16 cellular contexts compared by ENCODE assay signal in the genomic region with DNA sequence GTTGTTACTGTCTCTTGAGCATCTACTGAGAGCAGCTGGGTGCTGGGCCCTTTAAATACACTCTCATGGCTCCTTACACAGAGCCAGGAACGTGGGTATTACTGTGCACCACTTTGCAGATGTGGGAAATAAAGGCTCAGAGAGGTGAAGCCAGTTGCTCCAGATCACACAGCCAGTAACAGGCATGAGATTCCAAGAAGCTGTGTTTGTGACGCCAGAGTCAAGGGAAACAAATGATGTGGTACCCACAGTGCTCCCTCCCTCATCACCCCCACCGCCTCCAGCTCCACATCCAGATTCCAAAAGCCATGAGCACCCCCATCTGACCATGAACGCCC. TPM values are rescaled to one million over a fixed set of nuclear protein-coding genes. Genes with fewer than 3 reads are reported as not detected.
DNase-seq lines count a peak whose midpoint lies in the region; ATAC-seq, FAIRE-seq and TF ChIP-seq lines count a peak whose summit lies in the region.
"Had no signal": no experiment of that assay in that cellular context is flagged by ENCODE, and none has a peak within 500 bp of the region (broad histone marks: within the 10 kb centered on the region; RNA-seq: fewer than 3 reads in every experiment).

No MANE protein-coding gene starts in this region.

- TF ChIP-seq CTCF in MCF 10A (IDR thresholded peaks at IDR 0.05; ENCODE audit: unreplicated experiment) (no peak), mammary epithelial cell (conservative IDR thresholded peaks at IDR 0.05 in 1 of 2, IDR thresholded peaks at IDR 0.05 in 1 of 2; ENCODE audit: extremely low read depth in 1 of 2, insufficient read depth in 1 of 2, low read depth in 1 of 2, low read length in 2 of 2) (no peak), astrocyte (IDR thresholded peaks at IDR 0.05; ENCODE audit: insufficient read depth, low read depth, low read length) (no peak), upper lobe of right lung (IDR thresholded peaks at IDR 0.05) (no peak)

- H3K4me1 Mint-ChIP-seq in MCF 10A (ENCODE audit: insufficient read depth, unreplicated experiment) (peaks cover 11% of the 10 kb centered on the region), astrocyte (ENCODE audit: low read depth, unreplicated experiment) (peaks cover 13% of the 10 kb centered on the region)

- CTCF ChIA-PET in MCF 10A (lab: Yijun Ruan, JAX) (interaction anchor here (0.6 to 0.7 kb wide), 2 partner anchors 26 to 715 kb away, joined by 3 to 4 read pairs; no protein-coding TSS in a partner anchor), mammary epithelial cell (lab: Charles Lee; ENCODE audit: low non-redundant PET) (no interaction called here)

- dilution Hi-C loops in mammary epithelial cell (cut with HindIII; ENCODE audit: low sequenced_read_pairs): no loop called here

- H3K4me2 ChIP-seq in mammary epithelial cell (ENCODE audit: insufficient read depth, low read depth, low read length): no peak overlapping the region
- H3K4me2 ChIP-seq in astrocyte (ENCODE audit: low read length): peak overlapping the region; percentile 96

- H3K9ac ChIP-seq in mammary epithelial cell (ENCODE audit: insufficient read depth, low read length) (no peak overlapping the region), astrocyte (ENCODE audit: low read length) (no peak overlapping the region)

- no peak overlapping the region for H2AFZ ChIP-seq in mammary epithelial cell (ENCODE audit: low read depth, low read length)
- H2AFZ ChIP-seq in astrocyte (ENCODE audit: low read depth, low read length): no peak overlapping the region

- no TSS peak for BruUV-seq in MCF 10A (replicated peaks; lab: Mats Ljungman, UMichigan)
- BruUV-seq in mammary epithelial cell (replicated peaks; lab: Mats Ljungman, UMichigan): no TSS peak

- H3K9me3 Mint-ChIP-seq in MCF 10A (ENCODE audit: unreplicated experiment) (no peaks in the 10 kb centered on the region), astrocyte (ENCODE audit: unreplicated experiment) (no peaks in the 10 kb centered on the region)

- no peaks in the 10 kb centered on the region for H4K20me1 ChIP-seq in mammary epithelial cell (ENCODE audit: insufficient read depth, low read length)
- H4K20me1 ChIP-seq in astrocyte (ENCODE audit: insufficient read depth, low read length): peaks cover 2% of the 10 kb centered on the region

- in situ Hi-C loops in mammary epithelial cell (cut with MboI; ENCODE audit: low sequenced_read_pairs in 2 of 2): no loop called here

- H3K4me3 ChIP-seq in mammary epithelial cell (replicated peaks in 1 of 3; ENCODE audit: insufficient read depth in 1 of 3, low read depth in 2 of 3, low read length in 3 of 3) (no peak overlapping the region), astrocyte (ENCODE audit: insufficient read depth, low read depth, low read length) (no peak overlapping the region), upper lobe of right lung (no peak overlapping the region)
- H3K4me3 ChIP-seq: SK-N-MC had no signal

- POLR2A ChIA-PET in MCF 10A (lab: Yijun Ruan, JAX): no interaction called here

- H3K27me3 ChIP-seq in mammary epithelial cell (ENCODE audit: insufficient read depth, low read length) (no peaks in the 10 kb centered on the region), astrocyte (ENCODE audit: insufficient read depth, low read length) (peaks cover 26% of the 10 kb centered on the region), upper lobe of right lung (no peaks in the 10 kb centered on the region)
- H3K27me3 ChIP-seq: right atrium auricular region, thyroid gland had no signal

- 30% methylated on average over 3 of the region's 4 CpGs for WGBS in mammary epithelial cell (ENCODE audit: low coverage, missing lambda C conversion rate)

- intact Hi-C loops in MCF 10A (cut with micrococcal nuclease) (no loop called here), mammary epithelial cell (cut with micrococcal nuclease) (no loop called here), upper lobe of right lung (cut with DNase I) (no loop called here)

- H3K27ac ChIP-seq in mammary epithelial cell (ENCODE audit: insufficient read depth, low read depth, low read length): no peak overlapping the region
- H3K27ac ChIP-seq in astrocyte (ENCODE audit: low read depth, low read length): no peak overlapping the region
- no peak overlapping the region for H3K27ac ChIP-seq in upper lobe of right lung
- H3K27ac ChIP-seq: SK-N-MC, thyroid gland had no signal

- H3K4me3 Mint-ChIP-seq in MCF 10A (ENCODE audit: unreplicated experiment) (peak overlapping the region; percentile 85), astrocyte (ENCODE audit: unreplicated experiment) (peak overlapping the region; percentile 88)

- H3K27ac Mint-ChIP-seq in MCF 10A (ENCODE audit: low read depth, unreplicated experiment): no peak overlapping the region
- H3K27ac Mint-ChIP-seq in astrocyte (ENCODE audit: unreplicated experiment): no peak overlapping the region

- H3K36me3 ChIP-seq in mammary epithelial cell (ENCODE audit: insufficient read depth, low read length) (no peaks in the 10 kb centered on the region), astrocyte (ENCODE audit: insufficient read depth, low read length) (no peaks in the 10 kb centered on the region), upper lobe of right lung (no peaks in the 10 kb centered on the region)
- H3K36me3 ChIP-seq: right atrium auricular region, thyroid gland had no signal

- peaks cover 10% of the 10 kb centered on the region for H3K4me1 ChIP-seq in mammary epithelial cell (ENCODE audit: insufficient read depth, low read length)
- peaks cover 16% of the 10 kb centered on the region for H3K4me1 ChIP-seq in astrocyte (ENCODE audit: insufficient read depth, low read length)
- peaks cover 11% of the 10 kb centered on the region for H3K4me1 ChIP-seq in upper lobe of right lung

- H3K79me2 ChIP-seq in mammary epithelial cell (ENCODE audit: insufficient read depth, low read length) (no peaks in the 10 kb centered on the region), astrocyte (ENCODE audit: insufficient read depth, low read length) (peaks cover 24% of the 10 kb centered on the region)

- no peak for FAIRE-seq in astrocyte (lab: Jason Lieb, UNC)
- FAIRE-seq: colon, GM19239 had no signal

- H3K9me3 ChIP-seq in mammary epithelial cell (replicated peaks; ENCODE audit: insufficient read depth, low read length) (no peaks in the 10 kb centered on the region), astrocyte (ENCODE audit: insufficient read depth, low read depth, low read length) (no peaks in the 10 kb centered on the region), upper lobe of right lung (no peaks in the 10 kb centered on the region)
- H3K9me3 ChIP-seq: right atrium auricular region, thyroid gland had no signal

- ATAC-seq in upper lobe of right lung: no peak
- ATAC-seq: left colon had no signal

- H3K36me3 Mint-ChIP-seq in MCF 10A (ENCODE audit: insufficient read depth, unreplicated experiment) (no peaks in the 10 kb centered on the region), astrocyte (ENCODE audit: low read depth, unreplicated experiment) (no peaks in the 10 kb centered on the region)

- H3K27me3 Mint-ChIP-seq in MCF 10A (ENCODE audit: insufficient read depth, unreplicated experiment) (peaks cover 13% of the 10 kb centered on the region), astrocyte (ENCODE audit: low read depth, unreplicated experiment) (peaks cover 45% of the 10 kb centered on the region)

- DNase-seq in MCF 10A (ENCODE audit: unreplicated experiment): no peak
- no peak for DNase-seq in mammary epithelial cell
- no peak for DNase-seq in astrocyte (ENCODE audit: low read depth)
- peak; percentile 43 for DNase-seq in mesenteric fat pad (ENCODE audit: low spot score)
- DNase-seq in upper lobe of right lung: peak; percentile 5
- DNase-seq in activated naive CD4-positive, alpha-beta T cell treated with anti-CD3 and anti-CD28 coated beads, Interleukin-2, amount 50 U/mL, for 16 hours: no peak
- no peak for DNase-seq in amygdala (lab: John Stamatoyannopoulos, UW)
- DNase-seq in GM03348 (ENCODE audit: low spot score): no peak
- DNase-seq: OCI-M1; stimulated activated CD4-positive, alpha-beta T cell treated with anti-CD3 and anti-CD28 coated beads, Interleukin-2, amount 100 ng/mL, for 48 hours had no signal

RNA-seq across cellular contexts. Expression of a gene that starts 1.4 kb away (rescaled TPM):
- total RNA-seq in MCF 10A (2022): 4.0 and 4.9 TPM in 2 replicates
- 1 to 10 TPM; 3.3 to 3.4 TPM for total RNA-seq in mammary epithelial cell
- 1.7 TPM for polyA plus RNA-seq in mammary epithelial cell
- polyA minus RNA-seq in mammary epithelial cell: 4.2 TPM
- total RNA-seq in astrocyte: 9.1 and 9.9 TPM in 2 replicates
- total RNA-seq in mesenteric fat pad: 11.2 TPM
- 18.3 TPM for total RNA-seq in upper lobe of right lung

Comparison
In these comparisons a context has a peak if more than half of its experiments do, and no peak if none do; other contexts are left out.
1. DNase-seq: peak in mesenteric fat pad (single experiment) and upper lobe of right lung (single experiment); none in MCF 10A (single experiment), mammary epithelial cell (single experiment), astrocyte (single experiment), activated naive CD4-positive, alpha-beta T cell treated with anti-CD3 and anti-CD28 coated beads, Interleukin-2, amount 50 U/mL, for 16 hours (single experiment), amygdala (0 of 56) and GM03348 (single experiment).